Comparison of ENCODE assay signal across 34 cellular contexts in the genomic region with DNA sequence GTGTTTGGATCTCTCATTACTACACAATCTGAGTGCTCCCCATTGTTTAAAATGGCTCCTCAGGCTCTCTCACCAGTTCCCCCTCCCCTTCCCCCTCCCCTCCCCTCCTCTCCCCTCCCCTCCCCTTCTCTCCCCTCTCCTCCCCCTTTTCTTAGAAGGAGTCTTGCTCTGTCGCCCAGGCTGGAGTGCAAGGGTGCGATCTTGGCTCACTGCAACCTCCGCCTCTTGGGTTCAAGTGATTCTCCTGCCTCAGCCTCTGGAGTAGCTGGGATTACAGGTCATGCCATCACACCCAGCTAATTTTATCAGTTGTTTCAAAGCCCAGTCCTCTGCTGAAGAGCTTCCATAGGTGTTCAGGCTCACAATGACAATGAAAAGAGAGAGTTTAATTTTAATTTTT.
"Had no signal": no experiment of that assay in that cellular context is flagged by ENCODE, and none has a peak within 500 bp of the region (broad histone marks: within the 10 kb centered on the region; RNA-seq: fewer than 3 reads in every experiment).

No MANE protein-coding gene starts in this region.

- H3K36me3 ChIP-seq: adrenal gland, esophagus muscularis mucosa, gastrocnemius medialis had no signal

- H3K27me3 Mint-ChIP-seq: activated CD4-positive, alpha-beta memory T cell treated with anti-CD3 and anti-CD28 coated beads, Interleukin-2, amount 10 ng/mL, durations not matched to agents 7 days and 5 days; activated CD4-positive, alpha-beta T cell treated with anti-CD3 and anti-CD28 coated beads for 36 hours; activated naive CD4-positive, alpha-beta T cell treated with anti-CD3 and anti-CD28 coated beads, Interleukin-2, amount 50 U/mL, for 24 hours; activated naive CD8-positive, alpha-beta T cell treated with anti-CD3 and anti-CD28 coated beads for 36 hours; activated T-cell treated with anti-CD3 and anti-CD28 coated beads, Interleukin-2, amount 50 U/mL, for 24 hours; activated T-helper 17 cell treated with anti-CD3 and anti-CD28 coated beads, Interleukin-2, amount 50 U/mL, for 72 hours; effector memory CD8-positive, alpha-beta T cell; T-helper 17 cell had no signal

- DNase-seq: activated CD4-positive, alpha-beta memory T cell treated with anti-CD3 and anti-CD28 coated beads, Interleukin-2, amount 10 ng/mL, durations not matched to agents 7 days and 5 days; activated CD4-positive, alpha-beta T cell treated with anti-CD3 and anti-CD28 coated beads for 36 hours; activated CD4-positive, alpha-beta T cell treated with anti-CD3 and anti-CD28 coated beads, Interleukin-2, amount 50 U/mL, for 4 hours; activated CD4-positive, CD25-positive, alpha-beta regulatory T cell; activated CD4-positive, CD25-positive, alpha-beta regulatory T cell treated with anti-CD3 and anti-CD28 coated beads, Interleukin-2, amount 50 U/mL, for 72 hours; activated CD8-positive, alpha-beta memory T cell treated with anti-CD3 and anti-CD28 coated beads, Interleukin-2, amount 50 U/mL, for 48 hours; activated effector memory CD4-positive, alpha-beta T cell treated with Interleukin-2 at 50 U/mL for 16 hours; activated naive CD4-positive, alpha-beta T cell treated with anti-CD3 and anti-CD28 coated beads for 36 hours; activated naive CD8-positive, alpha-beta T cell treated with anti-CD3 and anti-CD28 coated beads for 36 hours; activated naive CD8-positive, alpha-beta T cell treated with anti-CD3 and anti-CD28 coated beads, Interleukin-2, amount 50 U/mL, for 24 hours; activated T-cell treated with anti-CD3 and anti-CD28 coated beads for 4 hours; activated T-cell treated with anti-CD3 and anti-CD28 coated beads, Interleukin-2, amount 50 U/mL, for 24 hours; activated T-cell treated with anti-CD3 and anti-CD28 coated beads, Interleukin-2, amount 50 U/mL, for 72 hours; adrenal gland; amygdala; aorta; body of pancreas; cortex of kidney; dermis blood vessel endothelial cell; effector CD4-positive, alpha-beta T cell; effector memory CD8-positive, alpha-beta T cell; erythroblast; foreskin keratinocyte; gastrocnemius medialis; glutamatergic neuron; T-helper 1 cell; T-helper 17 cell; T1000; WERI-Rb-1 had no signal

- H3K9me3 Mint-ChIP-seq: activated CD4-positive, alpha-beta memory T cell treated with anti-CD3 and anti-CD28 coated beads, Interleukin-2, amount 10 ng/mL, durations not matched to agents 7 days and 5 days; activated naive CD4-positive, alpha-beta T cell treated with anti-CD3 and anti-CD28 coated beads for 36 hours; activated naive CD4-positive, alpha-beta T cell treated with anti-CD3 and anti-CD28 coated beads, Interleukin-2, amount 50 U/mL, for 24 hours; activated naive CD8-positive, alpha-beta T cell treated with anti-CD3 and anti-CD28 coated beads, Interleukin-2, amount 50 U/mL, for 24 hours; activated T-cell treated with anti-CD3 and anti-CD28 coated beads, Interleukin-2, amount 50 U/mL, for 24 hours; activated T-cell treated with anti-CD3 and anti-CD28 coated beads, Interleukin-2, amount 50 U/mL, for 72 hours; activated T-helper 17 cell treated with anti-CD3 and anti-CD28 coated beads, Interleukin-2, amount 50 U/mL, for 72 hours; effector memory CD8-positive, alpha-beta T cell; T-helper 2 cell treated with Interferon-gamma antibody and Interleukin-4, amounts not matched to agents 5 μg/mL and 100 μg/mL, for 36 hours had no signal

- H3K27me3 ChIP-seq: adrenal gland, body of pancreas, esophagus muscularis mucosa, foreskin keratinocyte, gastrocnemius medialis had no signal

- H3K4me3 Mint-ChIP-seq: activated CD4-positive, alpha-beta memory T cell treated with anti-CD3 and anti-CD28 coated beads, Interleukin-2, amount 10 ng/mL, durations not matched to agents 7 days and 5 days; activated CD4-positive, alpha-beta T cell treated with anti-CD3 and anti-CD28 coated beads for 36 hours; activated CD4-positive, alpha-beta T cell treated with anti-CD3 and anti-CD28 coated beads, Interleukin-2, amount 10 ng/mL, durations not matched to agents 24 days and 14 days; activated naive CD4-positive, alpha-beta T cell treated with anti-CD3 and anti-CD28 coated beads for 36 hours; activated naive CD4-positive, alpha-beta T cell treated with anti-CD3 and anti-CD28 coated beads, Interleukin-2, amount 50 U/mL, for 24 hours; activated naive CD8-positive, alpha-beta T cell treated with anti-CD3 and anti-CD28 coated beads for 36 hours; activated naive CD8-positive, alpha-beta T cell treated with anti-CD3 and anti-CD28 coated beads, Interleukin-2, amount 50 U/mL, for 24 hours; activated T-cell treated with anti-CD3 and anti-CD28 coated beads, Interleukin-2, amount 50 U/mL, for 24 hours; activated T-cell treated with anti-CD3 and anti-CD28 coated beads, Interleukin-2, amount 50 U/mL, for 72 hours; activated T-helper 17 cell treated with anti-CD3 and anti-CD28 coated beads, Interleukin-2, amount 50 U/mL, for 72 hours; effector memory CD8-positive, alpha-beta T cell; T-helper 17 cell; T-helper 2 cell treated with Interferon-gamma antibody and Interleukin-4, amounts not matched to agents 5 μg/mL and 100 μg/mL, for 36 hours had no signal

- H3K27ac ChIP-seq: adrenal gland, body of pancreas, esophagus muscularis mucosa, foreskin keratinocyte, gastrocnemius medialis, WERI-Rb-1 had no signal

- H3K9me3 ChIP-seq: adrenal gland, body of pancreas, esophagus muscularis mucosa, gastrocnemius medialis had no signal

- H3K4me3 ChIP-seq: adrenal gland, body of pancreas, esophagus muscularis mucosa, gastrocnemius medialis had no signal

- H3K27ac Mint-ChIP-seq: activated CD4-positive, alpha-beta memory T cell treated with anti-CD3 and anti-CD28 coated beads, Interleukin-2, amount 10 ng/mL, durations not matched to agents 7 days and 5 days; activated CD4-positive, alpha-beta T cell treated with anti-CD3 and anti-CD28 coated beads for 36 hours; activated CD4-positive, alpha-beta T cell treated with anti-CD3 and anti-CD28 coated beads, Interleukin-2, amount 10 ng/mL, durations not matched to agents 24 days and 14 days; activated naive CD4-positive, alpha-beta T cell treated with anti-CD3 and anti-CD28 coated beads for 36 hours; activated naive CD4-positive, alpha-beta T cell treated with anti-CD3 and anti-CD28 coated beads, Interleukin-2, amount 50 U/mL, for 24 hours; activated naive CD8-positive, alpha-beta T cell treated with anti-CD3 and anti-CD28 coated beads for 36 hours; activated naive CD8-positive, alpha-beta T cell treated with anti-CD3 and anti-CD28 coated beads, Interleukin-2, amount 50 U/mL, for 24 hours; activated T-cell treated with anti-CD3 and anti-CD28 coated beads, Interleukin-2, amount 50 U/mL, for 24 hours; activated T-cell treated with anti-CD3 and anti-CD28 coated beads, Interleukin-2, amount 50 U/mL, for 72 hours; activated T-helper 17 cell treated with anti-CD3 and anti-CD28 coated beads, Interleukin-2, amount 50 U/mL, for 72 hours; T-helper 17 cell; T-helper 2 cell treated with Interferon-gamma antibody and Interleukin-4, amounts not matched to agents 5 μg/mL and 100 μg/mL, for 36 hours had no signal
